Comparison of ENCODE assay signal across 1 cellular context in genomic region chr2:36964496-36965058, GRCh38.
TF ChIP-seq lines count a peak whose summit lies in the region.

No MANE protein-coding gene starts in this region.

TF ChIP-seq in GM12878, 131 proteins besides CTCF, POLR2A, EP300 and RAD21 (continued from another document):
- TF ChIP-seq ZBTB33 (IDR thresholded peaks at IDR 0.05) (no peak), WRNIP1 (IDR thresholded peaks at IDR 0.05; ENCODE audit: borderline replicate concordance, low read depth, low read length) (no peak), MYB (IDR thresholded peaks at IDR 0.05; ENCODE audit: borderline replicate concordance, low read depth, low read length) (no peak), KAT2A (conservative IDR thresholded peaks at IDR 0.05; ENCODE audit: control insufficient read depth, low read depth, low read length) (no peak), PRDM15 (CRISPR knock-in tag; IDR thresholded peaks at IDR 0.05) (no peak)
